In genomic region chr13:30581582-30581981, GRCh38 we compare ENCODE assay signal across 10 cellular contexts. TPM values are rescaled to one million over a fixed set of nuclear protein-coding genes. Genes with fewer than 3 reads are reported as not detected.
DNase-seq lines count a peak whose midpoint lies in the region; ATAC-seq and TF ChIP-seq lines count a peak whose summit lies in the region.
"Had no signal": no experiment of that assay in that cellular context is flagged by ENCODE, and none has a peak within 500 bp of the region (broad histone marks: within the 10 kb centered on the region; RNA-seq: fewer than 3 reads in every experiment).

No MANE protein-coding gene starts in this region.

- TF ChIP-seq POLR2A in adrenal gland (IDR thresholded peaks at IDR 0.05) (no peak), right lobe of liver (IDR thresholded peaks at IDR 0.05) (no peak)

- 0 to 17% (median 5%) methylated on average over 1 of the region's 1 CpG for WGBS in adrenal gland, 4 donors
- WGBS in right lobe of liver (ENCODE audit: insufficient coverage, low coverage, low lambda C conversion rate, missing lambda C conversion rate), result 6% methylated on average over 1 of the region's 1 CpG

- peak in 3 of 4 donors; percentile 33 to 41 (median 39) for ATAC-seq in right lobe of liver
- ATAC-seq in HG03439 (IDR thresholded peaks at IDR 0.05; ENCODE audit: unreplicated experiment), result no peak
- no peak for ATAC-seq in GM18519 (IDR thresholded peaks at IDR 0.05; ENCODE audit: low FRiP score, unreplicated experiment)
- ATAC-seq: Right ventricle myocardium inferior had no signal

- no peaks in the 10 kb centered on the region for H3K27me3 ChIP-seq in adrenal gland
- no peaks in the 10 kb centered on the region for H3K27me3 ChIP-seq in right lobe of liver
- no peaks in the 10 kb centered on the region for H3K27me3 ChIP-seq in effector memory CD4-positive, alpha-beta T cell (replicated peaks; ENCODE audit: control insufficient read depth, insufficient read depth, low read length, poor library complexity, severe bottlenecking)

- H3K4me3 ChIP-seq in HFF-Myc (replicated peaks; ENCODE audit: low read depth, low read length), result no peak overlapping the region
- no peak overlapping the region for H3K4me3 ChIP-seq in adrenal gland
- no peak overlapping the region for H3K4me3 ChIP-seq in right lobe of liver
- H3K4me3 ChIP-seq in effector memory CD4-positive, alpha-beta T cell (ENCODE audit: insufficient read depth, low read depth, low read length, poor library complexity, severe bottlenecking), result no peak overlapping the region

- H3K36me3 ChIP-seq in adrenal gland (replicated peaks in 1 of 2) (no peaks in the 10 kb centered on the region), right lobe of liver (no peaks in the 10 kb centered on the region)
- no peaks in the 10 kb centered on the region for H3K36me3 ChIP-seq in effector memory CD4-positive, alpha-beta T cell (ENCODE audit: control insufficient read depth, insufficient read depth, low read length)

- TF ChIP-seq CTCF in HFF-Myc (IDR thresholded peaks at IDR 0.05; ENCODE audit: low read depth, low read length, missing control alignments), result peak; percentile 26
- peak in 2 of 6 experiments; percentile 15 to 26 for TF ChIP-seq CTCF in adrenal gland (IDR thresholded peaks at IDR 0.05)
- TF ChIP-seq CTCF in right lobe of liver (IDR thresholded peaks at IDR 0.05), result peak; percentile 22 to 38 (median 32)

- H3K27ac ChIP-seq in adrenal gland, result peak overlapping the region; percentile 49 to 81 (median 76)
- no peak overlapping the region for H3K27ac ChIP-seq in right lobe of liver
- H3K27ac ChIP-seq in effector memory CD4-positive, alpha-beta T cell (ENCODE audit: insufficient read depth, low read length, poor library complexity, severe bottlenecking), result no peak overlapping the region

- H3K9me3 ChIP-seq in adrenal gland (replicated peaks in 1 of 3) (no peaks in the 10 kb centered on the region), right lobe of liver (no peaks in the 10 kb centered on the region)
- H3K9me3 ChIP-seq in effector memory CD4-positive, alpha-beta T cell (ENCODE audit: control insufficient read depth, low read length), result no peaks in the 10 kb centered on the region

- H3K4me1 ChIP-seq in adrenal gland (replicated peaks in 1 of 2) (peaks cover 10 to 24% of the 10 kb centered on the region in 2 donors), right lobe of liver (no peaks in the 10 kb centered on the region)
- H3K4me1 ChIP-seq in effector memory CD4-positive, alpha-beta T cell (ENCODE audit: control insufficient read depth, insufficient read depth, low read length, poor library complexity, severe bottlenecking), result peaks cover 13% of the 10 kb centered on the region

- intact Hi-C loops in adrenal gland (cut with DNase I), result no loop called here
- intact Hi-C loops in right lobe of liver (cut with DNase I), result no loop called here

- DNase-seq in EH (ENCODE audit: low read depth) (peak; percentile 33), HFF-Myc (ENCODE audit: extremely low read depth, low read depth) (no peak), adrenal gland (no peak), right lobe of liver (no peak), cerebellar nuclear complex (lab: John Stamatoyannopoulos, UW) (no peak)
- no peak for DNase-seq in effector memory CD4-positive, alpha-beta T cell
- DNase-seq: activated effector memory CD4-positive, alpha-beta T cell treated with Interleukin-2 at 50 U/mL for 16 hours had no signal

RNA-seq across cellular contexts. Expression of gene USPL1, which starts 36.1 kb away (rescaled TPM):
- 10 to 100 TPM in 6 of 8 donors, 1 to 10 TPM in 2; 6.3 to 18.7 (median 14.7) TPM for total RNA-seq in adrenal gland
- polyA plus RNA-seq in adrenal gland, result 10 to 100 TPM; 15.4 to 18.5 (median 15.4) TPM
- total RNA-seq in right lobe of liver, result 10 to 100 TPM in 1 of 6 experiments, 1 to 10 TPM in 5; 5.6 to 11.2 (median 8.4) TPM

Comparison
In these comparisons a context has a peak if more than half of its experiments do, and no peak if none do; other contexts are left out.
1. H3K27ac ChIP-seq: peak in adrenal gland (5 of 5); none in right lobe of liver (0 of 3) and effector memory CD4-positive, alpha-beta T cell (single experiment).
2. ATAC-seq: peak in right lobe of liver (3 of 4); none in HG03439 (single experiment) and GM18519 (single experiment).